ENCODE assay signal across 9 cellular contexts in the genomic region with DNA sequence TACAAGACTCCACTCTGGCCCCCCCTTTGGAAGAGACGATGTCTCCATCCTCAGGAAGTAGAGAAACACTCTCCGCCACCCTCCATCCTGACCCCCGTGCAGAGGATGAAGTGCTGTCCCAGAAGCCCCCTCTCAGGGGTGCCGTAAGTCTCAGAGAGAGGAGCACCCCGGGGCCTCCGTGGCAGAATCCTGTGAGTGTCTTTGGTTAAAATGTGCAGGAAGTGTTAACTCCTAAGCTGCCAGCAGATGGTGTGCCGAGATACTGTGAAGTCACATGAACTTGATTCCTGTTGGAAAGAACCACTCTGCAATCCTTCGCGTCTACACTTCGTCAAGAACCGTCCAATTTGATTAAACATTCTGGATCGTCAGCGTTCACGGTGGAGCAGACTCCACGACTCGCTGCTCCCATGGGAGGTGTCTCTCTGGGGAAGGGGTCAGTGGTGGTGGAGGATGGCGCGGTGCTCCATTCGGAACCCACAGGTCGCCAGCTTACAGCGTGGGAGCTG. TPM values are rescaled to one million over a fixed set of nuclear protein-coding genes. Genes with fewer than 3 reads are reported as not detected.
A peak's percentile ranks its signal among the peaks of the same experiment; 100 is the strongest.
DNase-seq lines count a peak whose midpoint lies in the region; ATAC-seq, FAIRE-seq and TF ChIP-seq lines count a peak whose summit lies in the region.
"Had no signal": no experiment of that assay in that cellular context is flagged by ENCODE, and none has a peak within 500 bp of the region (broad histone marks: within the 10 kb centered on the region; RNA-seq: fewer than 3 reads in every experiment).

No MANE protein-coding gene starts in this region.

- no peak overlapping the region for H3K27ac ChIP-seq in iPS-20b (ENCODE audit: low read length)

- no peaks in the 10 kb centered on the region for H3K9me3 ChIP-seq in iPS-20b (ENCODE audit: insufficient read depth, low read depth, low read length)

- peaks cover 46 to 54% (median 52%) of the 10 kb centered on the region in 3 donors for H3K4me1 Mint-ChIP-seq in IgD-negative memory B cell
- H3K4me1 Mint-ChIP-seq in activated T-helper 1 cell treated with anti-CD3 and anti-CD28 coated beads, Interleukin-12 subunit alpha, Interleukin-12 subunit beta, Interleukin-2, Interleukin-4 antibody, amounts not matched to agents 30 ng/mL and 10 ng/mL and 1 ng/mL, durations not matched to agents 14 hours and 24 hours and 36 hours (ENCODE audit: low read depth) = peaks cover 62% of the 10 kb centered on the region

- no peaks in the 10 kb centered on the region for H3K27me3 Mint-ChIP-seq in IgD-negative memory B cell
- H3K27me3 Mint-ChIP-seq in activated T-helper 1 cell treated with anti-CD3 and anti-CD28 coated beads, Interleukin-12 subunit alpha, Interleukin-12 subunit beta, Interleukin-2, Interleukin-4 antibody, amounts not matched to agents 30 ng/mL and 10 ng/mL and 1 ng/mL, durations not matched to agents 14 hours and 24 hours and 36 hours (ENCODE audit: insufficient read depth) = no peaks in the 10 kb centered on the region

- H3K9ac ChIP-seq in iPS-20b (ENCODE audit: low read depth, low read length) = peak overlapping the region; percentile 19; the same call in 1 of the 2 replicates

- H3K27ac Mint-ChIP-seq in IgD-negative memory B cell = peak overlapping the region; percentile 86 to 95 (median 92)
- peak overlapping the region; percentile 98 for H3K27ac Mint-ChIP-seq in activated T-helper 1 cell treated with anti-CD3 and anti-CD28 coated beads, Interleukin-12 subunit alpha, Interleukin-12 subunit beta, Interleukin-2, Interleukin-4 antibody, amounts not matched to agents 30 ng/mL and 10 ng/mL and 1 ng/mL, durations not matched to agents 14 hours and 24 hours and 36 hours

- peaks cover 20% of the 10 kb centered on the region for H3K36me3 ChIP-seq in iPS-20b (ENCODE audit: insufficient read depth, low read depth, low read length)

- no peak for TF ChIP-seq POLR2A in GM12892 (IDR thresholded peaks at IDR 0.05; ENCODE audit: low read depth, low read length)

- H3K4me3 ChIP-seq in iPS-20b (ENCODE audit: low read length) = no peak overlapping the region

- peak overlapping the region; percentile 63 to 90 (median 83) for H3K4me3 Mint-ChIP-seq in IgD-negative memory B cell
- peak overlapping the region; percentile 78 for H3K4me3 Mint-ChIP-seq in activated T-helper 1 cell treated with anti-CD3 and anti-CD28 coated beads, Interleukin-12 subunit alpha, Interleukin-12 subunit beta, Interleukin-2, Interleukin-4 antibody, amounts not matched to agents 30 ng/mL and 10 ng/mL and 1 ng/mL, durations not matched to agents 14 hours and 24 hours and 36 hours

- peak; percentile 50 for ATAC-seq in stimulated activated naive CD8-positive, alpha-beta T cell treated with anti-CD3 and anti-CD28 coated beads, Interleukin-15, Interleukin-2, amounts not matched to agents 100 U/mL and 50 U/mL, for 24 hours

- no peak for DNase-seq in GM12892 (ENCODE audit: insufficient read length)
- DNase-seq in activated T-helper 1 cell treated with anti-CD3 and anti-CD28 coated beads, Interleukin-12 subunit alpha, Interleukin-12 subunit beta, Interleukin-2, Interleukin-4 antibody, amounts not matched to agents 30 ng/mL and 10 ng/mL and 1 ng/mL, durations not matched to agents 14 hours and 24 hours and 36 hours (ENCODE audit: low spot score) = peak; percentile 44
- DNase-seq in stimulated activated naive CD8-positive, alpha-beta T cell treated with anti-CD3 and anti-CD28 coated beads, Interleukin-15, Interleukin-2, amounts not matched to agents 100 U/mL and 50 U/mL, for 24 hours = peak; percentile 58
- DNase-seq in DMS53 treated with DMSO at 0.1 percent for 48 hours (lab: John Stamatoyannopoulos, UW; ENCODE audit: unreplicated experiment) = no peak
- DNase-seq in SW 1271 (lab: John Stamatoyannopoulos, UW) = no peak
- DNase-seq in NCI-H1092 treated with DMSO at 0.1 percent for 48 hours (lab: John Stamatoyannopoulos, UW) = no peak

- FAIRE-seq in GM12892 (lab: Jason Lieb, UNC) = peak; percentile 42

- peaks cover 3% of the 10 kb centered on the region for H3K36me3 Mint-ChIP-seq in IgD-negative memory B cell
- H3K36me3 Mint-ChIP-seq in activated T-helper 1 cell treated with anti-CD3 and anti-CD28 coated beads, Interleukin-12 subunit alpha, Interleukin-12 subunit beta, Interleukin-2, Interleukin-4 antibody, amounts not matched to agents 30 ng/mL and 10 ng/mL and 1 ng/mL, durations not matched to agents 14 hours and 24 hours and 36 hours (ENCODE audit: low read depth) = peaks cover 32% of the 10 kb centered on the region

- no peaks in the 10 kb centered on the region for H3K9me3 Mint-ChIP-seq in IgD-negative memory B cell
- no peaks in the 10 kb centered on the region for H3K9me3 Mint-ChIP-seq in activated T-helper 1 cell treated with anti-CD3 and anti-CD28 coated beads, Interleukin-12 subunit alpha, Interleukin-12 subunit beta, Interleukin-2, Interleukin-4 antibody, amounts not matched to agents 30 ng/mL and 10 ng/mL and 1 ng/mL, durations not matched to agents 14 hours and 24 hours and 36 hours

- H3K4me1 ChIP-seq in iPS-20b (ENCODE audit: insufficient read depth, low read length) = 0 out of 2 replicates have a peak, but pooled peaks cover 3% of the 10 kb centered on the region

- no peaks in the 10 kb centered on the region for H3K27me3 ChIP-seq in iPS-20b (ENCODE audit: insufficient read depth, low read length)

- intact Hi-C loops in activated T-helper 1 cell treated with anti-CD3 and anti-CD28 coated beads, Interleukin-12 subunit alpha, Interleukin-12 subunit beta, Interleukin-2, Interleukin-4 antibody, amounts not matched to agents 30 ng/mL and 10 ng/mL and 1 ng/mL, durations not matched to agents 14 hours and 24 hours and 36 hours (cut with micrococcal nuclease) = loop anchor here (1.0 to 10.0 kb wide), 5 partner anchors 24 to 748 kb away; a partner anchor contains a TSS

RNA-seq across cellular contexts. Expression of a gene that starts 5.6 kb away (rescaled TPM):
- 14.5 TPM for polyA plus RNA-seq in GM12892 (2012; ENCODE audit: missing spikeins)
- polyA plus RNA-seq in IgD-negative memory B cell = 37.3 TPM
- total RNA-seq in activated T-helper 1 cell treated with anti-CD3 and anti-CD28 coated beads, Interleukin-12 subunit alpha, Interleukin-12 subunit beta, Interleukin-2, Interleukin-4 antibody, amounts not matched to agents 30 ng/mL and 10 ng/mL and 1 ng/mL, durations not matched to agents 14 hours and 24 hours and 36 hours = 35.4 and 35.5 TPM in 2 replicates

RNA-seq across cellular contexts. Expression of a gene that starts 20.5 kb away (rescaled TPM):
- not detected for polyA plus RNA-seq in GM12892 (2012; ENCODE audit: missing spikeins)
- polyA plus RNA-seq in IgD-negative memory B cell = not detected
- 0.13 TPM in 1 of 2 replicates, not detected in the other for total RNA-seq in activated T-helper 1 cell treated with anti-CD3 and anti-CD28 coated beads, Interleukin-12 subunit alpha, Interleukin-12 subunit beta, Interleukin-2, Interleukin-4 antibody, amounts not matched to agents 30 ng/mL and 10 ng/mL and 1 ng/mL, durations not matched to agents 14 hours and 24 hours and 36 hours
- total RNA-seq: activated CD8-positive, alpha-beta memory T cell treated with anti-CD3 and anti-CD28 coated beads for 36 hours had no signal

Comparison
In these comparisons a context has a peak if more than half of its experiments do, and no peak if none do; other contexts are left out.
1. DNase-seq: peak in activated T-helper 1 cell treated with anti-CD3 and anti-CD28 coated beads, Interleukin-12 subunit alpha, Interleukin-12 subunit beta, Interleukin-2, Interleukin-4 antibody, amounts not matched to agents 30 ng/mL and 10 ng/mL and 1 ng/mL, durations not matched to agents 14 hours and 24 hours and 36 hours (single experiment) and stimulated activated naive CD8-positive, alpha-beta T cell treated with anti-CD3 and anti-CD28 coated beads, Interleukin-15, Interleukin-2, amounts not matched to agents 100 U/mL and 50 U/mL, for 24 hours (single experiment); none in GM12892 (single experiment), DMS53 treated with DMSO at 0.1 percent for 48 hours (single experiment), SW 1271 (0 of 2) and NCI-H1092 treated with DMSO at 0.1 percent for 48 hours (single experiment).